In genomic region chr7:73668103-73668937, GRCh38 we compare ENCODE assay signal across 1 cellular context.
TF ChIP-seq lines count a peak whose summit lies in the region.

No MANE protein-coding gene starts in this region.

TF ChIP-seq in GM12878, 131 proteins besides CTCF, POLR2A, EP300 and RAD21:
- TF ChIP-seq TCF7 (IDR thresholded peaks at IDR 0.05; ENCODE audit: borderline replicate concordance), result no peak
- TF ChIP-seq ZBTB40 (IDR thresholded peaks at IDR 0.05; ENCODE audit: borderline replicate concordance), result no peak
- 0 out of 4 replicates have a peak, but pooled peaks of 1 of the 2 experiments have one; percentile 13 for TF ChIP-seq IKZF2 (IDR thresholded peaks at IDR 0.05)
